In genomic region chr2:101278925-101279324, GRCh38 we compare ENCODE assay signal across 1 cellular context.
TF ChIP-seq lines count a peak whose summit lies in the region.

No MANE protein-coding gene starts in this region.

TF ChIP-seq in K562, 482 proteins besides CTCF, POLR2A, EP300 and RAD21:
- TF ChIP-seq, protein P1, sequence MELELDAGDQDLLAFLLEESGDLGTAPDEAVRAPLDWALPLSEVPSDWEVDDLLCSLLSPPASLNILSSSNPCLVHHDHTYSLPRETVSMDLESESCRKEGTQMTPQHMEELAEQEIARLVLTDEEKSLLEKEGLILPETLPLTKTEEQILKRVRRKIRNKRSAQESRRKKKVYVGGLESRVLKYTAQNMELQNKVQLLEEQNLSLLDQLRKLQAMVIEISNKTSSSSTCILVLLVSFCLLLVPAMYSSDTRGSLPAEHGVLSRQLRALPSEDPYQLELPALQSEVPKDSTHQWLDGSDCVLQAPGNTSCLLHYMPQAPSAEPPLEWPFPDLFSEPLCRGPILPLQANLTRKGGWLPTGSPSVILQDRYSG (tag; conservative IDR thresholded peaks at IDR 0.05; ENCODE audit: low read depth): no peak
- TF ChIP-seq CEBPG (CRISPR knock-in tag; IDR thresholded peaks at IDR 0.05): no peak
- TF ChIP-seq CEBPG (tag; conservative IDR thresholded peaks at IDR 0.05 in 1 of 2, IDR thresholded peaks at IDR 0.05 in 1 of 2): peak in 1 of 2 experiments; percentile 72; a peak in 2 of 4 replicates
- no peak for TF ChIP-seq YY1 (IDR thresholded peaks at IDR 0.05; ENCODE audit: borderline replicate concordance in 1 of 3, control insufficient read depth in 1 of 3, extremely low read depth in 1 of 3, insufficient read depth in 3 of 3, insufficient read length in 1 of 3, insufficient replicate concordance in 2 of 3, low read depth in 1 of 3, low read length in 2 of 3)
- peak; percentile 61 for TF ChIP-seq CEBPB (tag; IDR thresholded peaks at IDR 0.05)
- TF ChIP-seq, protein P2, sequence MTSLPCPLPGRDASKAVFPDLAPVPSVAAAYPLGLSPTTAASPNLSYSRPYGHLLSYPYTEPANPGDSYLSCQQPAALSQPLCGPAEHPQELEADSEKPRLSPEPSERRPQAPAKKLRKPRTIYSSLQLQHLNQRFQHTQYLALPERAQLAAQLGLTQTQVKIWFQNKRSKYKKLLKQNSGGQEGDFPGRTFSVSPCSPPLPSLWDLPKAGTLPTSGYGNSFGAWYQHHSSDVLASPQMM (CRISPR knock-in tag; IDR thresholded peaks at IDR 0.05): no peak
- TF ChIP-seq ZKSCAN3 (CRISPR knock-in tag; IDR thresholded peaks at IDR 0.05): no peak
- no peak for TF ChIP-seq DIDO1 (tag; IDR thresholded peaks at IDR 0.05; ENCODE audit: low read depth)
- TF ChIP-seq CXXC5 (CRISPR knock-in tag; IDR thresholded peaks at IDR 0.05): no peak
- no peak for TF ChIP-seq RB1 (IDR thresholded peaks at IDR 0.05; ENCODE audit: low read depth)
